8 cellular contexts compared by ENCODE assay signal in genomic region chr2:38907743-38908562, GRCh38. TPM values are rescaled to one million over a fixed set of nuclear protein-coding genes. Genes with fewer than 3 reads are reported as not detected.
DNase-seq lines count a peak whose midpoint lies in the region; ATAC-seq and TF ChIP-seq lines count a peak whose summit lies in the region.

No MANE protein-coding gene starts in this region.

- H3K4me1 ChIP-seq in PC-3 (ENCODE audit: insufficient read depth, low read length) (peaks cover 6% of the 10 kb centered on the region; the same call in 1 of the 2 replicates), lower lobe of right lung (no peaks in the 10 kb centered on the region)

- H3K9me2 ChIP-seq in PC-3 (replicated peaks; ENCODE audit: low read length), result no peaks in the 10 kb centered on the region

- CTCF ChIA-PET in PC-3 (lab: Charles Lee), result no interaction called here

- H3K79me2 ChIP-seq in PC-3 (ENCODE audit: low read length), result no peaks in the 10 kb centered on the region

- H3K9ac ChIP-seq in PC-3 (ENCODE audit: low read length), result no peak overlapping the region

- H4K20me1 ChIP-seq in PC-3 (ENCODE audit: low read length), result no peaks in the 10 kb centered on the region

- H3K27ac ChIP-seq in PC-3 (ENCODE audit: low read length) (no peak overlapping the region), lower lobe of right lung (no peak overlapping the region)

- POLR2A ChIA-PET in PC-3 (lab: Charles Lee; ENCODE audit: unreplicated experiment), result interaction anchor here (0.7 kb wide), 1 partner anchor 145 kb away, joined by 4 read pairs; no protein-coding TSS in a partner anchor

- H3K27me3 ChIP-seq in PC-3 (ENCODE audit: low read length) (no peaks in the 10 kb centered on the region), lower lobe of right lung (ENCODE audit: low read depth) (no peaks in the 10 kb centered on the region)

- H3K9me3 ChIP-seq in PC-3 (ENCODE audit: low read length) (no peaks in the 10 kb centered on the region), lower lobe of right lung (no peaks in the 10 kb centered on the region)

- H3K4me3 ChIP-seq in PC-3 (ENCODE audit: low read length) (no peak overlapping the region), lower lobe of right lung (no peak overlapping the region)

- no peak overlapping the region for H3K4me2 ChIP-seq in PC-3 (ENCODE audit: low read length)

- H3K36me3 ChIP-seq in PC-3 (ENCODE audit: low read depth, low read length), result no peaks in the 10 kb centered on the region
- H3K36me3 ChIP-seq in lower lobe of right lung, result no peaks in the 10 kb centered on the region

- H3F3A ChIP-seq in PC-3 (ENCODE audit: low read length, unreplicated experiment), result no peaks in the 10 kb centered on the region

- H2AFZ ChIP-seq in PC-3 (ENCODE audit: low read length), result no peak overlapping the region

- ATAC-seq in GM19023 (IDR thresholded peaks at IDR 0.05; ENCODE audit: unreplicated experiment), result peak; percentile 79
- peak; percentile 87 for ATAC-seq in HG02798 (IDR thresholded peaks at IDR 0.05; ENCODE audit: poor library complexity, unreplicated experiment)
- peak; percentile 29; the same call in 1 of the 2 replicates for ATAC-seq in PC-3
- ATAC-seq in lower lobe of right lung, result no peak

- no TSS peak for BruUV-seq in PC-3 (replicated peaks; lab: Mats Ljungman, UMichigan)

- no peak for TF ChIP-seq CTCF in PC-3 (conservative IDR thresholded peaks at IDR 0.05; ENCODE audit: low read depth, low read length)
- no peak for TF ChIP-seq CTCF in lower lobe of right lung (IDR thresholded peaks at IDR 0.05)

- intact Hi-C loops in PC-3 (cut with micrococcal nuclease), result no loop called here
- intact Hi-C loops in lower lobe of right lung (cut with DNase I), result no loop called here

- DNase-seq in Daoy (ENCODE audit: low read depth) (peak; percentile 15), PC-3 (peak; percentile 30), GOT3 (lab: John Stamatoyannopoulos, UW) (no peak), AML-193 (lab: John Stamatoyannopoulos, UW) (no peak), dedifferentiated amniotic fluid mesenchymal stem cell (ENCODE audit: extremely low spot score) (no peak), lower lobe of right lung (no peak)

RNA-seq across cellular contexts. Expression of gene ARHGEF33, which starts 18.3 kb away (rescaled TPM):
- total RNA-seq in Daoy (2014; rRNA removed; shearing (Covaris generic)), result 0.03 TPM in 1 of 2 replicates, not detected in the other
- 0.04 and 0.06 TPM in 2 replicates for total RNA-seq in PC-3 (2014; rRNA removed)
- 1.5 TPM for total RNA-seq in lower lobe of right lung

RNA-seq across cellular contexts. Expression of gene MORN2, which starts 32.2 kb away (rescaled TPM):
- total RNA-seq in Daoy (2014; rRNA removed; shearing (Covaris generic)), result 50.1 and 82.2 TPM in 2 replicates
- total RNA-seq in PC-3 (2014; rRNA removed) (9.6 and 24.4 TPM in 2 replicates), lower lobe of right lung (18.4 TPM)

RNA-seq across cellular contexts. Expression of gene DHX57, which starts 32.2 kb away (rescaled TPM):
- 19.3 and 44.3 TPM in 2 replicates for total RNA-seq in Daoy (2014; rRNA removed; shearing (Covaris generic))
- 16.6 and 17.5 TPM in 2 replicates for total RNA-seq in PC-3 (2014; rRNA removed)
- total RNA-seq in lower lobe of right lung, result 15.5 TPM

Comparison
In these comparisons a context has a peak if more than half of its experiments do, and no peak if none do; other contexts are left out.
1. DNase-seq: peak in Daoy (single experiment) and PC-3 (single experiment); none in GOT3 (single experiment), AML-193 (0 of 2), dedifferentiated amniotic fluid mesenchymal stem cell (single experiment) and lower lobe of right lung (single experiment).
2. ATAC-seq: peak in GM19023 (single experiment), HG02798 (single experiment) and PC-3 (single experiment); none in lower lobe of right lung (0 of 2).